8 cellular contexts compared by ENCODE assay signal in genomic region chr7:1043552-1044188, GRCh38. TPM values are rescaled to one million over a fixed set of nuclear protein-coding genes. Genes with fewer than 3 reads are reported as not detected.
A peak's percentile ranks its signal among the peaks of the same experiment; 100 is the strongest.
DNase-seq lines count a peak whose midpoint lies in the region; ATAC-seq and TF ChIP-seq lines count a peak whose summit lies in the region.

No MANE protein-coding gene starts in this region.

- CTCF ChIA-PET in A673 (lab: Charles Lee), result interaction anchor here (1.7 kb wide), 1 partner anchor 22 kb away, joined by 7 read pairs; no protein-coding TSS in a partner anchor

- BruUV-seq in A673 (replicated peaks; lab: Mats Ljungman, UMichigan), result TSS peak; percentile 93

- no peak for ATAC-seq in HG03045 (IDR thresholded peaks at IDR 0.05; ENCODE audit: unreplicated experiment)

- H2AFZ ChIP-seq in KMS-11 (ENCODE audit: low read depth), result peak overlapping the region; percentile 59

- peak overlapping the region; percentile 72 for H3K4me2 ChIP-seq in KMS-11

- no peaks in the 10 kb centered on the region for H3K27me3 ChIP-seq in A673 (replicated peaks; ENCODE audit: insufficient read depth, low read depth, low read length, poor library complexity)
- no peaks in the 10 kb centered on the region for H3K27me3 ChIP-seq in KMS-11 (ENCODE audit: insufficient read depth, low read depth)
- no peaks in the 10 kb centered on the region for H3K27me3 ChIP-seq in muscle layer of colon (ENCODE audit: control insufficient read depth in 1 of 2, insufficient read depth in 2 of 2, low read length in 2 of 2)

- peak overlapping the region; percentile 27 for H3K4me3 ChIP-seq in A673 (ENCODE audit: low read depth, low read length, poor library complexity, severe bottlenecking)
- H3K4me3 ChIP-seq in KMS-11 (IDR thresholded peaks at IDR 0.05; ENCODE audit: insufficient read depth, low read depth, low read length), result no peak overlapping the region
- peak overlapping the region; percentile 83 for H3K4me3 ChIP-seq in coronary artery
- peak overlapping the region; percentile 31 to 62 for H3K4me3 ChIP-seq in muscle layer of colon (ENCODE audit: low read depth in 1 of 2, low read length in 2 of 2)

- no peaks in the 10 kb centered on the region for H3K79me2 ChIP-seq in KMS-11 (ENCODE audit: insufficient read depth, low read depth)

- POLR2A ChIA-PET in A673 (lab: Charles Lee; ENCODE audit: low non-redundant PET), result interaction anchor here (0.6 kb wide), 1 partner anchor 168 kb away, joined by 7 read pairs; no protein-coding TSS in a partner anchor

- 0 out of 2 replicates have a peak, but pooled peaks cover 5% of the 10 kb centered on the region for H4K20me1 ChIP-seq in KMS-11 (ENCODE audit: insufficient read depth)

- peak overlapping the region; percentile 90 for H3K27ac ChIP-seq in A673 (ENCODE audit: low read depth, low read length, poor library complexity, severe bottlenecking)
- H3K27ac ChIP-seq in KMS-11, result peak overlapping the region; percentile 76
- H3K27ac ChIP-seq in coronary artery, result peak overlapping the region; percentile 85 to 95
- H3K27ac ChIP-seq in muscle layer of colon (ENCODE audit: low read depth, low read length), result peak overlapping the region; percentile 89

- DNase-seq in A673 (ENCODE audit: low spot score) (peak; percentile 19), coronary artery (ENCODE audit: low spot score) (no peak), Ammon's horn (ENCODE audit: low spot score) (no peak), GF-D8 (lab: John Stamatoyannopoulos, UW) (no peak), NCI-H524 treated with DMSO at 0.1 percent for 48 hours (lab: John Stamatoyannopoulos, UW) (no peak)

- intact Hi-C loops in A673 (cut with micrococcal nuclease; ENCODE audit: unreplicated experiment), result no loop called here

- H3K9ac ChIP-seq in KMS-11 (peak overlapping the region; percentile 51; the same call in 1 of the 2 replicates), muscle layer of colon (ENCODE audit: low read length) (peak overlapping the region; percentile 47)

- H3K9me3 ChIP-seq in A673 (ENCODE audit: low read depth, low read length, poor library complexity, severe bottlenecking) (no peaks in the 10 kb centered on the region), muscle layer of colon (ENCODE audit: low read length) (no peaks in the 10 kb centered on the region)

- no peak for TF ChIP-seq CTCF in A673 (conservative IDR thresholded peaks at IDR 0.05; ENCODE audit: low read depth, low read length)
- TF ChIP-seq CTCF in KMS-11 (conservative IDR thresholded peaks at IDR 0.05; ENCODE audit: low read depth, low read length), result no peak
- TF ChIP-seq CTCF in coronary artery (IDR thresholded peaks at IDR 0.05), result no peak

- H3K4me1 ChIP-seq in A673 (ENCODE audit: insufficient read depth, low read length, poor library complexity, severe bottlenecking) (peaks cover 29% of the 10 kb centered on the region), KMS-11 (ENCODE audit: low read depth, poor library complexity, severe bottlenecking) (peaks cover 26% of the 10 kb centered on the region), muscle layer of colon (ENCODE audit: insufficient read depth, low read length) (peaks cover 24% of the 10 kb centered on the region)

- no peaks in the 10 kb centered on the region for H3K36me3 ChIP-seq in A673 (ENCODE audit: insufficient read depth, low read length, poor library complexity, severe bottlenecking)
- H3K36me3 ChIP-seq in KMS-11 (ENCODE audit: insufficient read depth), result no peaks in the 10 kb centered on the region
- H3K36me3 ChIP-seq in muscle layer of colon (ENCODE audit: insufficient read depth, low read length), result no peaks in the 10 kb centered on the region

RNA-seq across cellular contexts. Expression of gene GPR146, which starts 0.7 kb away (rescaled TPM):
- total RNA-seq in A673 (2021), result 0.95 and 2.4 TPM in 2 replicates

RNA-seq across cellular contexts. Expression of gene GPER1, which starts 44.2 kb away (rescaled TPM):
- total RNA-seq in A673 (2021), result 0.37 and 0.63 TPM in 2 replicates
